In genomic region chr22:29043906-29044575, GRCh38 we compare ENCODE assay signal across 13 cellular contexts. TPM values are rescaled to one million over a fixed set of nuclear protein-coding genes. Genes with fewer than 3 reads are reported as not detected.
DNase-seq lines count a peak whose midpoint lies in the region; ATAC-seq and TF ChIP-seq lines count a peak whose summit lies in the region.
"Had no signal": no experiment of that assay in that cellular context is flagged by ENCODE, and none has a peak within 500 bp of the region (broad histone marks: within the 10 kb centered on the region; RNA-seq: fewer than 3 reads in every experiment).

No MANE protein-coding gene starts in this region.

- 59% methylated on average over 7 of the region's 7 CpGs for WGBS in mammary epithelial cell (ENCODE audit: low coverage, missing lambda C conversion rate)
- WGBS in thymus = 95% methylated on average over 7 of the region's 7 CpGs
- WGBS in H9 (ENCODE audit: extremely low coverage, insufficient read length, low lambda C conversion rate) = no CpG with 5 or more reads among the region's 7 CpGs

- H2AK5ac ChIP-seq in H9 (ENCODE audit: insufficient read length, low read length) = no peak overlapping the region

- no peak overlapping the region for H3K14ac ChIP-seq in H9 (ENCODE audit: insufficient read depth, low read length)

- H3K36me3 Mint-ChIP-seq in H9 (ENCODE audit: insufficient read depth in 1 of 3, low read depth in 3 of 3) = peaks cover 18 to 61% (median 54%) of the 10 kb centered on the region in 3 experiments; a peak in 6 of 7 replicates
- no peaks in the 10 kb centered on the region for H3K36me3 Mint-ChIP-seq in activated CD4-positive, alpha-beta memory T cell treated with anti-CD3 and anti-CD28 coated beads, Interleukin-2, amount 10 ng/mL, durations not matched to agents 7 days and 5 days (ENCODE audit: low read depth)

- peaks cover 4% of the 10 kb centered on the region for H3K79me2 ChIP-seq in mammary epithelial cell (ENCODE audit: insufficient read depth, low read length)
- H3K79me2 ChIP-seq in H9 (ENCODE audit: insufficient read depth, low read length) = no peaks in the 10 kb centered on the region

- H3K79me1 ChIP-seq in H9 (ENCODE audit: insufficient read depth, low read depth, low read length, poor library complexity, severe bottlenecking) = no peaks in the 10 kb centered on the region

- 0 out of 7 replicates have a peak overlapping the region, but pooled peaks of 1 of the 3 experiments have one; percentile 10 for H3K27ac Mint-ChIP-seq in H9
- no peak overlapping the region for H3K27ac Mint-ChIP-seq in activated CD4-positive, alpha-beta memory T cell treated with anti-CD3 and anti-CD28 coated beads, Interleukin-2, amount 10 ng/mL, durations not matched to agents 7 days and 5 days

- peak overlapping the region; percentile 13 for H3K4me2 ChIP-seq in mammary epithelial cell (ENCODE audit: insufficient read depth, low read depth, low read length)
- no peak overlapping the region for H3K4me2 ChIP-seq in H9 (ENCODE audit: insufficient read depth, insufficient read length, low read length)

- H3K9me3 ChIP-seq in mammary epithelial cell (replicated peaks; ENCODE audit: insufficient read depth, low read length) (no peaks in the 10 kb centered on the region), thymus (ENCODE audit: control insufficient read depth) (no peaks in the 10 kb centered on the region), H9 (ENCODE audit: control insufficient read depth, low read depth, low read length) (no peaks in the 10 kb centered on the region)
- H3K9me3 ChIP-seq: neutrophil had no signal

- no peak for ATAC-seq in GM18520 (IDR thresholded peaks at IDR 0.05; ENCODE audit: unreplicated experiment)

- H3K9ac ChIP-seq in mammary epithelial cell (ENCODE audit: insufficient read depth, low read length) (no peak overlapping the region), H9 (ENCODE audit: extremely low read depth, insufficient read length, low read length) (no peak overlapping the region)

- H3K18ac ChIP-seq in H9 (ENCODE audit: insufficient read length, low read depth, low read length) = no peak overlapping the region

- H2BK5ac ChIP-seq in H9 (ENCODE audit: insufficient read length, low read length) = no peak overlapping the region

- H3K27ac ChIP-seq in mammary epithelial cell (ENCODE audit: insufficient read depth, low read depth, low read length) = peak overlapping the region; percentile 9
- peak overlapping the region; percentile 2 for H3K27ac ChIP-seq in layer of hippocampus (ENCODE audit: low read depth, low read length)
- peak overlapping the region; percentile 37 for H3K27ac ChIP-seq in thymus (ENCODE audit: low read depth)
- no peak overlapping the region for H3K27ac ChIP-seq in H9 (ENCODE audit: insufficient read length, low read depth, low read length)
- H3K27ac ChIP-seq: cardiac muscle cell, neutrophil had no signal

- peaks cover 30% of the 10 kb centered on the region for H3K4me1 ChIP-seq in mammary epithelial cell (ENCODE audit: insufficient read depth, low read length)
- no peaks in the 10 kb centered on the region for H3K4me1 ChIP-seq in thymus (ENCODE audit: control insufficient read depth, insufficient read depth, low read length)
- H3K4me1 ChIP-seq in H9 (ENCODE audit: insufficient read depth, low read length) = no peaks in the 10 kb centered on the region

- H3K23me2 ChIP-seq in H9 (ENCODE audit: insufficient read length, low read depth, low read length, poor library complexity, severe bottlenecking) = no peaks in the 10 kb centered on the region

- H4K91ac ChIP-seq in H9 (ENCODE audit: insufficient read length, low read depth, low read length) = no peak overlapping the region

- no peak overlapping the region for H2BK20ac ChIP-seq in H9 (ENCODE audit: low read depth, low read length, poor library complexity, severe bottlenecking)

- no peak overlapping the region for H4K8ac ChIP-seq in H9 (replicated peaks; ENCODE audit: insufficient read length, low read depth, low read length)

- dilution Hi-C loops in mammary epithelial cell (cut with HindIII; ENCODE audit: low sequenced_read_pairs) = no loop called here

- H3K9me3 Mint-ChIP-seq in H9 = no peaks in the 10 kb centered on the region
- H3K9me3 Mint-ChIP-seq in activated CD4-positive, alpha-beta memory T cell treated with anti-CD3 and anti-CD28 coated beads, Interleukin-2, amount 10 ng/mL, durations not matched to agents 7 days and 5 days = no peaks in the 10 kb centered on the region

- H2BK12ac ChIP-seq in H9 (ENCODE audit: insufficient read length, low read depth, low read length) = no peak overlapping the region

- H4K20me1 ChIP-seq in mammary epithelial cell (ENCODE audit: insufficient read depth, low read length) (no peaks in the 10 kb centered on the region), H9 (ENCODE audit: control insufficient read depth, insufficient read depth, insufficient read length) (no peaks in the 10 kb centered on the region)

- no peak overlapping the region for H3K23ac ChIP-seq in H9 (ENCODE audit: insufficient read length, low read depth, low read length)

- in situ Hi-C loops in mammary epithelial cell (cut with MboI; ENCODE audit: low sequenced_read_pairs in 2 of 2) = loop anchor here (25.0 kb wide), 1 partner anchor 432 kb away; no protein-coding TSS in a partner anchor

- CTCF ChIA-PET in mammary epithelial cell (lab: Charles Lee; ENCODE audit: low non-redundant PET) = no interaction called here
- CTCF ChIA-PET in activated CD4-positive, alpha-beta memory T cell treated with anti-CD3 and anti-CD28 coated beads, Interleukin-2, amount 10 ng/mL, durations not matched to agents 7 days and 5 days (lab: Charles Lee) = no interaction called here

- no peak overlapping the region for H2BK15ac ChIP-seq in H9 (ENCODE audit: low read depth, low read length)

- POLR2A ChIA-PET in activated CD4-positive, alpha-beta memory T cell treated with anti-CD3 and anti-CD28 coated beads, Interleukin-2, amount 10 ng/mL, durations not matched to agents 7 days and 5 days (lab: Charles Lee) = no interaction called here

- no peak overlapping the region for H3K4me3 Mint-ChIP-seq in H9
- no peak overlapping the region for H3K4me3 Mint-ChIP-seq in activated CD4-positive, alpha-beta memory T cell treated with anti-CD3 and anti-CD28 coated beads, Interleukin-2, amount 10 ng/mL, durations not matched to agents 7 days and 5 days

- H3K36me3 ChIP-seq in mammary epithelial cell (ENCODE audit: insufficient read depth, low read length) (peaks cover 3% of the 10 kb centered on the region), thymus (ENCODE audit: control insufficient read depth, insufficient read depth) (no peaks in the 10 kb centered on the region)
- H3K36me3 ChIP-seq: neutrophil had no signal

- H2AFZ ChIP-seq in mammary epithelial cell (ENCODE audit: low read depth, low read length) = no peak overlapping the region
- H2AFZ ChIP-seq in H9 (ENCODE audit: low read length) = no peak overlapping the region

- H3K4ac ChIP-seq in H9 (ENCODE audit: low read depth, low read length) = no peak overlapping the region

- no peak for TF ChIP-seq CTCF in mammary epithelial cell (conservative IDR thresholded peaks at IDR 0.05 in 1 of 2, IDR thresholded peaks at IDR 0.05 in 1 of 2; ENCODE audit: extremely low read depth in 1 of 2, insufficient read depth in 1 of 2, low read depth in 1 of 2, low read length in 2 of 2)
- no peak for TF ChIP-seq CTCF in H9 (conservative IDR thresholded peaks at IDR 0.05)

- no peak overlapping the region for H2BK120ac ChIP-seq in H9 (ENCODE audit: low read depth, low read length, poor library complexity, severe bottlenecking)

- peaks cover 1% of the 10 kb centered on the region; the same call in 1 of the 2 replicates for H3K27me3 Mint-ChIP-seq in H9 (ENCODE audit: low read depth)
- peaks cover 5% of the 10 kb centered on the region for H3K27me3 Mint-ChIP-seq in activated CD4-positive, alpha-beta memory T cell treated with anti-CD3 and anti-CD28 coated beads, Interleukin-2, amount 10 ng/mL, durations not matched to agents 7 days and 5 days

- no peak overlapping the region for H3K4me3 ChIP-seq in mammary epithelial cell (replicated peaks in 1 of 3; ENCODE audit: insufficient read depth in 1 of 3, low read depth in 2 of 3, low read length in 3 of 3)
- no peak overlapping the region for H3K4me3 ChIP-seq in thymus (ENCODE audit: low read length)
- H3K4me3 ChIP-seq: cardiac muscle cell had no signal

- H4K5ac ChIP-seq in H9 (ENCODE audit: insufficient read length, low read depth, low read length) = no peak overlapping the region

- intact Hi-C loops in mammary epithelial cell (cut with micrococcal nuclease) = no loop called here

- H3K4me1 Mint-ChIP-seq in H9 = peaks cover 6 to 7% of the 10 kb centered on the region in 2 experiments; a peak in 3 of 4 replicates
- H3K4me1 Mint-ChIP-seq in activated CD4-positive, alpha-beta memory T cell treated with anti-CD3 and anti-CD28 coated beads, Interleukin-2, amount 10 ng/mL, durations not matched to agents 7 days and 5 days = no peaks in the 10 kb centered on the region

- no peak overlapping the region for H3T11ph ChIP-seq in H9 (ENCODE audit: low read length)

- H3K56ac ChIP-seq in H9 (ENCODE audit: insufficient read length, low read depth, low read length) = no peak overlapping the region

- no TSS peak for BruUV-seq in mammary epithelial cell (replicated peaks; lab: Mats Ljungman, UMichigan)

- H3K27me3 ChIP-seq in mammary epithelial cell (ENCODE audit: insufficient read depth, low read length) = no peaks in the 10 kb centered on the region
- no peaks in the 10 kb centered on the region for H3K27me3 ChIP-seq in layer of hippocampus (ENCODE audit: control insufficient read depth, insufficient read depth, low read length)
- no peaks in the 10 kb centered on the region for H3K27me3 ChIP-seq in thymus (ENCODE audit: control insufficient read depth, insufficient read depth)
- H3K27me3 ChIP-seq in H9 (ENCODE audit: insufficient read depth, low read length) = no peaks in the 10 kb centered on the region
- H3K27me3 ChIP-seq: cardiac muscle cell, neutrophil had no signal

- DNase-seq in HS-5 (ENCODE audit: low read depth) (peak; percentile 53), mammary epithelial cell (no peak), OCI-M2 (lab: John Stamatoyannopoulos, UW; ENCODE audit: unreplicated experiment) (no peak), H9 (no peak)
- DNase-seq in activated CD4-positive, alpha-beta memory T cell treated with anti-CD3 and anti-CD28 coated beads, Interleukin-2, amount 10 ng/mL, durations not matched to agents 7 days and 5 days = no peak
- DNase-seq: DND-41 had no signal

RNA-seq across cellular contexts. Expression of gene C22orf31, which starts 17.6 kb away (rescaled TPM):
- not detected for total RNA-seq in mammary epithelial cell
- not detected for polyA plus RNA-seq in mammary epithelial cell
- polyA minus RNA-seq in mammary epithelial cell = not detected
- 0.80 TPM for polyA plus RNA-seq in thymus
- total RNA-seq in H9 (2021) = not detected in 2 replicates
- not detected for total RNA-seq in activated CD4-positive, alpha-beta memory T cell treated with anti-CD3 and anti-CD28 coated beads, Interleukin-2, amount 10 ng/mL, durations not matched to agents 7 days and 5 days
- total RNA-seq: activated CD8-positive, alpha-beta memory T cell treated with anti-CD3 and anti-CD28 coated beads for 36 hours; cardiac muscle cell; SK-MEL-5 had no signal
- polyA plus RNA-seq: cardiac muscle cell had no signal

RNA-seq across cellular contexts. Expression of gene KREMEN1, which starts 28.8 kb away (rescaled TPM):
- total RNA-seq in mammary epithelial cell = 10 to 100 TPM; 11.7 to 18.7 TPM
- 10.5 TPM for polyA plus RNA-seq in mammary epithelial cell
- polyA minus RNA-seq in mammary epithelial cell = 25.8 TPM
- 14.2 TPM for polyA plus RNA-seq in thymus
- 2.4 and 2.6 TPM in 2 replicates for total RNA-seq in H9 (2021)
- not detected for total RNA-seq in activated CD4-positive, alpha-beta memory T cell treated with anti-CD3 and anti-CD28 coated beads, Interleukin-2, amount 10 ng/mL, durations not matched to agents 7 days and 5 days
